8 cellular contexts compared by ENCODE assay signal in genomic region chr11:126352934-126353801, GRCh38. TPM values are rescaled to one million over a fixed set of nuclear protein-coding genes. Genes with fewer than 3 reads are reported as not detected.
DNase-seq lines count a peak whose midpoint lies in the region; ATAC-seq and TF ChIP-seq lines count a peak whose summit lies in the region.

No MANE protein-coding gene starts in this region.

- intact Hi-C loops in vagina (cut with DNase I): no loop called here

- H3K4me1 ChIP-seq in vagina: peaks cover 67% of the 10 kb centered on the region

- CTCF ChIA-PET in AG04450 (lab: Charles Lee): interaction anchor here (0.8 to 1.2 kb wide), 2 partner anchors 42 to 127 kb away, joined by 3 to 7 read pairs; no protein-coding TSS in a partner anchor

- no peak for TF ChIP-seq CTCF in AG04450 (IDR thresholded peaks at IDR 0.05; ENCODE audit: low read depth, low read length)
- no peak for TF ChIP-seq CTCF in vagina (IDR thresholded peaks at IDR 0.05)

- H3K27me3 ChIP-seq in AG04450 (ENCODE audit: control insufficient read depth, insufficient read depth, low read length) (no peaks in the 10 kb centered on the region), vagina (no peaks in the 10 kb centered on the region)

- H3K27ac ChIP-seq in AG04450 (ENCODE audit: low read depth, low read length) (peak overlapping the region; percentile 68), vagina (peak overlapping the region; percentile 88)

- POLR2A ChIA-PET in AG04450 (lab: Yijun Ruan, JAX): interaction anchor here (1.1 kb wide), 1 partner anchor 34 kb away, joined by 6 read pairs; no protein-coding TSS in a partner anchor

- no peak overlapping the region for H3K4me3 ChIP-seq in AG04450 (ENCODE audit: low read depth, low read length)
- H3K4me3 ChIP-seq in vagina: no peak overlapping the region

- no peaks in the 10 kb centered on the region; the same call in 1 of the 2 replicates for H3K9me3 ChIP-seq in AG04450 (ENCODE audit: control insufficient read depth, insufficient read depth, low read length)
- H3K9me3 ChIP-seq in vagina: no peaks in the 10 kb centered on the region

- DNase-seq in AG04450 (ENCODE audit: low read depth, low spot score) (no peak), HCEC 1CT (peak; percentile 83), SW480 (ENCODE audit: low spot score) (peak; percentile 72), fibroblast of gingiva (ENCODE audit: low read depth) (peak; percentile 82), vagina (ENCODE audit: extremely low spot score in 2 of 2) (no peak), cortex of kidney (lab: John Stamatoyannopoulos, UW) (no peak)

- ATAC-seq in GM21576 (IDR thresholded peaks at IDR 0.05; ENCODE audit: unreplicated experiment) (no peak), GM19023 (IDR thresholded peaks at IDR 0.05; ENCODE audit: unreplicated experiment) (no peak)

- TF ChIP-seq POLR2A in vagina (IDR thresholded peaks at IDR 0.05): no peak

- no peaks in the 10 kb centered on the region for H3K36me3 ChIP-seq in vagina

RNA-seq across cellular contexts. Expression of gene ST3GAL4, which starts 2.3 kb away (rescaled TPM):
- polyA plus RNA-seq in AG04450 (2011; rRNA removed): 13.1 and 15.3 TPM in 2 replicates
- 15.7 and 19.3 TPM in 2 replicates for polyA minus RNA-seq in AG04450 (2011; rRNA and poly(A)+ RNA removed)
- total RNA-seq in vagina: 41.5 TPM

RNA-seq across cellular contexts. Expression of gene DCPS, which starts 49.3 kb away (rescaled TPM):
- polyA plus RNA-seq in AG04450 (2011; rRNA removed): 20.4 and 24.3 TPM in 2 replicates
- polyA minus RNA-seq in AG04450 (2011; rRNA and poly(A)+ RNA removed): 13.2 and 13.9 TPM in 2 replicates
- 15.5 TPM for total RNA-seq in vagina

Comparison
In these comparisons a context has a peak if more than half of its experiments do, and no peak if none do; other contexts are left out.
1. DNase-seq: peak in HCEC 1CT (single experiment), SW480 (single experiment) and fibroblast of gingiva (single experiment); none in AG04450 (single experiment), vagina (0 of 2) and cortex of kidney (single experiment).